Comparison of ENCODE assay signal across 27 cellular contexts in genomic region chr1:192168964-192169363, GRCh38. TPM values are rescaled to one million over a fixed set of nuclear protein-coding genes. Genes with fewer than 3 reads are reported as not detected.
"Had no signal": no experiment of that assay in that cellular context is flagged by ENCODE, and none has a peak within 500 bp of the region (broad histone marks: within the 10 kb centered on the region; RNA-seq: fewer than 3 reads in every experiment).

No MANE protein-coding gene starts in this region.

- FAIRE-seq: endometrium, keratinocyte, urothelium cell line had no signal

- H3K9me3 ChIP-seq: esophagus muscularis mucosa, gastrocnemius medialis, lower lobe of right lung, prostate gland, right lobe of liver had no signal

- H3K4me3 ChIP-seq: dorsolateral prefrontal cortex, esophagus muscularis mucosa, gastrocnemius medialis, left ventricle myocardium inferior, lower lobe of right lung, prostate gland, right lobe of liver had no signal

- ATAC-seq: gastrocnemius medialis, left cardiac atrium, lower lobe of right lung, natural killer cell, right lobe of liver had no signal

- H3K27ac ChIP-seq: epithelial cell of prostate, esophagus muscularis mucosa, gastrocnemius medialis, left ventricle myocardium inferior, lower lobe of right lung, parathyroid adenoma, prostate gland, right lobe of liver had no signal

- H3K36me3 ChIP-seq: esophagus muscularis mucosa, gastrocnemius medialis, left ventricle myocardium inferior, lower lobe of right lung, prostate gland, right lobe of liver had no signal

- DNase-seq: cortex of kidney; dorsolateral prefrontal cortex; effector CD8-positive, alpha-beta T cell; gastrocnemius medialis; glutamatergic neuron; left cardiac atrium; left ventricle myocardium inferior; lower lobe of right lung; natural killer cell; occipital lobe; retina; right lobe of liver; stimulated activated CD4-positive, alpha-beta T cell treated with anti-CD3 and anti-CD28 coated beads, Interleukin-2, amount 100 ng/mL, for 24 hours; stimulated activated CD4-positive, alpha-beta T cell treated with anti-CD3 and anti-CD28 coated beads, Interleukin-4, amount 100 ng/mL, for 4 hours; stimulated activated naive CD4-positive, alpha-beta T cell; trophoblast cell had no signal

- H3K27me3 ChIP-seq: dorsolateral prefrontal cortex, esophagus muscularis mucosa, gastrocnemius medialis, right lobe of liver had no signal

- H3K9ac ChIP-seq: parathyroid adenoma had no signal

- H3K79me2 ChIP-seq: parathyroid adenoma had no signal

- H2AFZ ChIP-seq: parathyroid adenoma had no signal

- H3K4me1 ChIP-seq: gastrocnemius medialis, left ventricle myocardium inferior, parathyroid adenoma, prostate gland, right lobe of liver had no signal

RNA-seq across cellular contexts. Expression of gene RGS18, which starts 10.7 kb away (rescaled TPM):
- total RNA-seq: fibroblast of villous mesenchyme, mesothelial cell of epicardium, myocyte, neural crest cell had no signal
